14 cellular contexts compared by ENCODE assay signal in the genomic region with DNA sequence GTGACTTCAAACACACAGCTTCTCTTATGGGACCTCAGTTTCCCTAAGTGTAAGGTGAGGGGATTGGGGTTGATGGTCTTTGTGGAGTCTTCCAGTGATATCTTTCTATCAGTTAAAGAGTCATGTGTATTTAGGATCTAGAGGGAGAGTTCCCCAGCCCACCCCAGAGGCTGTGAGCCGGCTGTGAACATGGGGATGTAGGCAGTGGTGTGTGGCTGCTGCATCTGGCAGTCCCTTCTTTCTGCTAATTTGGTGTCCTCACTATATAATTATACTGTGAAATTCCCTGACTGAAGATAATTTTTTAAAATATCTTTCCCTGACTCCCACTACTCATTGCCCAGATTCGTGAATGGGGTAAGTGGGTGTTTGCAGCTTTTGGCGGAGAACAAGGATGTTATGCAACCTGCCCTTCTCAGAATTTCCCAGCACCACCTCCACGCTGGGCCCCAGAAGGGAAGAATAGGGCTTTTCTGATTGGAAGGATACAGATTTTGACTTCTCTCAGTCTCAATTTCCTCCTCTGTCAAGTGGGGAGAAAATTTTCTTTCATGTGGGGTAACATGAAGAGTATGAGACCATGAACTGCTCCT.
A peak's percentile ranks its signal among the peaks of the same experiment; 100 is the strongest.
DNase-seq lines count a peak whose midpoint lies in the region; ATAC-seq and TF ChIP-seq lines count a peak whose summit lies in the region.
"Had no signal": no experiment of that assay in that cellular context is flagged by ENCODE, and none has a peak within 500 bp of the region (broad histone marks: within the 10 kb centered on the region; RNA-seq: fewer than 3 reads in every experiment).

No MANE protein-coding gene starts in this region.

- H3K27ac Mint-ChIP-seq in osteocyte (ENCODE audit: unreplicated experiment), result peak overlapping the region; percentile 57
- H3K27ac Mint-ChIP-seq: activated CD4-positive, alpha-beta T cell treated with anti-CD3 and anti-CD28 coated beads, Interleukin-2, amount 10 ng/mL, durations not matched to agents 24 days and 14 days; activated naive CD4-positive, alpha-beta T cell treated with anti-CD3 and anti-CD28 coated beads, Interleukin-2, amount 50 U/mL, for 72 hours; stimulated activated memory B cell treated with anti-CD40 and anti-IgM and Interleukin-4, amounts not matched to agents 10 μg/mL and 1 μg/mL and 100 μg/mL, for 72 hours had no signal

- H3K9me3 Mint-ChIP-seq in osteocyte (ENCODE audit: unreplicated experiment), result no peaks in the 10 kb centered on the region
- H3K9me3 Mint-ChIP-seq: activated CD4-positive, alpha-beta T cell treated with anti-CD3 and anti-CD28 coated beads, Interleukin-2, amount 10 ng/mL, durations not matched to agents 24 days and 14 days; activated naive CD4-positive, alpha-beta T cell treated with anti-CD3 and anti-CD28 coated beads, Interleukin-2, amount 50 U/mL, for 72 hours had no signal

- H3K27me3 ChIP-seq in adipocyte (replicated peaks; ENCODE audit: control insufficient read depth, insufficient read depth, low read length), result peaks cover 19% of the 10 kb centered on the region
- peaks cover 28% of the 10 kb centered on the region for H3K27me3 ChIP-seq in left ventricle myocardium inferior (ENCODE audit: low read depth)
- H3K27me3 ChIP-seq: ovary, uterus had no signal

- peak; percentile 56 for DNase-seq in Ammon's horn (ENCODE audit: low spot score)
- no peak for DNase-seq in adipocyte (ENCODE audit: low read depth)
- DNase-seq in left ventricle myocardium inferior, result no peak
- DNase-seq in osteocyte (ENCODE audit: extremely low spot score, unreplicated experiment), result peak; percentile 66
- no peak for DNase-seq in amniotic stem cell (lab: John Stamatoyannopoulos, UW)
- no peak for DNase-seq in activated CD4-positive, alpha-beta T cell treated with anti-CD3 and anti-CD28 coated beads for 4 hours
- DNase-seq in GM10266 (ENCODE audit: extremely low spot score), result no peak
- DNase-seq: activated CD4-positive, alpha-beta T cell treated with anti-CD3 and anti-CD28 coated beads, Interleukin-2, amount 10 ng/mL, durations not matched to agents 24 days and 14 days; central memory CD4-positive, alpha-beta T cell; ovary; uterus had no signal

- H3K9ac ChIP-seq in adipocyte (ENCODE audit: low read length), result no peak overlapping the region

- peak overlapping the region; percentile 14 for H3K4me3 ChIP-seq in adipocyte (ENCODE audit: low read length)
- H3K4me3 ChIP-seq in left ventricle myocardium inferior, result no peak overlapping the region
- H3K4me3 ChIP-seq: ovary, uterus had no signal

- H3K4me3 Mint-ChIP-seq in osteocyte (ENCODE audit: unreplicated experiment), result no peak overlapping the region
- H3K4me3 Mint-ChIP-seq: activated CD4-positive, alpha-beta T cell treated with anti-CD3 and anti-CD28 coated beads, Interleukin-2, amount 10 ng/mL, durations not matched to agents 24 days and 14 days; stimulated activated memory B cell treated with anti-CD40 and anti-IgM and Interleukin-4, amounts not matched to agents 10 μg/mL and 1 μg/mL and 100 μg/mL, for 72 hours had no signal

- H3K27me3 Mint-ChIP-seq in osteocyte (ENCODE audit: unreplicated experiment), result no peaks in the 10 kb centered on the region

- H3K36me3 ChIP-seq in adipocyte (ENCODE audit: control insufficient read depth, insufficient read depth, low read length, severe bottlenecking) (no peaks in the 10 kb centered on the region), left ventricle myocardium inferior (no peaks in the 10 kb centered on the region)
- H3K36me3 ChIP-seq: ovary, uterus had no signal

- H3K4me1 ChIP-seq in adipocyte (ENCODE audit: control insufficient read depth, insufficient read depth, low read length), result peaks cover 15% of the 10 kb centered on the region
- peaks cover 43% of the 10 kb centered on the region for H3K4me1 ChIP-seq in left ventricle myocardium inferior
- H3K4me1 ChIP-seq: uterus had no signal

- H3K4me1 Mint-ChIP-seq in osteocyte (ENCODE audit: unreplicated experiment), result peaks cover 33% of the 10 kb centered on the region
- H3K4me1 Mint-ChIP-seq: activated CD4-positive, alpha-beta T cell treated with anti-CD3 and anti-CD28 coated beads, Interleukin-2, amount 10 ng/mL, durations not matched to agents 24 days and 14 days had no signal

- TF ChIP-seq CTCF in left ventricle myocardium inferior (IDR thresholded peaks at IDR 0.05; ENCODE audit: borderline replicate concordance) (no peak), osteocyte (IDR thresholded peaks at IDR 0.05) (no peak), GM10266 (IDR thresholded peaks at IDR 0.05; ENCODE audit: control insufficient read depth, insufficient read depth, low read depth, missing control alignments) (no peak)

- no peaks in the 10 kb centered on the region for H3K9me3 ChIP-seq in adipocyte (ENCODE audit: control insufficient read depth, low read length)
- H3K9me3 ChIP-seq in left ventricle myocardium inferior (replicated peaks), result no peaks in the 10 kb centered on the region
- H3K9me3 ChIP-seq: ovary, uterus had no signal

- peak overlapping the region; percentile 80 for H3K27ac ChIP-seq in left ventricle myocardium inferior (replicated peaks)
- H3K27ac ChIP-seq: ovary, uterus had no signal

- ATAC-seq in GM18517 (IDR thresholded peaks at IDR 0.05; ENCODE audit: unreplicated experiment), result no peak
- ATAC-seq: activated naive CD4-positive, alpha-beta T cell treated with anti-CD3 and anti-CD28 coated beads, Interleukin-2, amount 50 U/mL, for 72 hours; stimulated activated memory B cell treated with anti-CD40 and anti-IgM and Interleukin-4, amounts not matched to agents 10 μg/mL and 1 μg/mL and 100 μg/mL, for 72 hours had no signal

- intact Hi-C loops in left ventricle myocardium inferior (cut with micrococcal nuclease), result no loop called here

- no peaks in the 10 kb centered on the region for H3K36me3 Mint-ChIP-seq in osteocyte (ENCODE audit: unreplicated experiment)
- H3K36me3 Mint-ChIP-seq: activated naive CD4-positive, alpha-beta T cell treated with anti-CD3 and anti-CD28 coated beads, Interleukin-2, amount 50 U/mL, for 72 hours; stimulated activated memory B cell treated with anti-CD40 and anti-IgM and Interleukin-4, amounts not matched to agents 10 μg/mL and 1 μg/mL and 100 μg/mL, for 72 hours had no signal

Comparison
In these comparisons a context has a peak if more than half of its experiments do, and no peak if none do; other contexts are left out.
1. DNase-seq: peak in Ammon's horn (single experiment) and osteocyte (single experiment); none in adipocyte (single experiment), left ventricle myocardium inferior (single experiment), amniotic stem cell (single experiment), activated CD4-positive, alpha-beta T cell treated with anti-CD3 and anti-CD28 coated beads for 4 hours (0 of 2) and GM10266 (single experiment).